ENCODE assay signal across 37 cellular contexts in genomic region chr3:122629763-122630162, GRCh38. TPM values are rescaled to one million over a fixed set of nuclear protein-coding genes. Genes with fewer than 3 reads are reported as not detected.
"Had no signal": no experiment of that assay in that cellular context is flagged by ENCODE, and none has a peak within 500 bp of the region (broad histone marks: within the 10 kb centered on the region; RNA-seq: fewer than 3 reads in every experiment).

No MANE protein-coding gene starts in this region.

- H3K9me3 ChIP-seq: MG63 had no signal

- H3K27me3 ChIP-seq: MG63 had no signal

- H3K36me3 ChIP-seq: MG63 had no signal

- DNase-seq: Karpas-422, Kasumi-1, MG63, MM.1S, MV-4-11, NCI-H1048, NCI-H1092, NCI-H1092 treated with DMSO at 0.1 percent for 48 hours, NCI-H1105, NCI-H1105 treated with DMSO at 0.1 percent for 48 hours, NCI-H1417, NCI-H1417 treated with DMSO at 0.1 percent for 48 hours, NCI-H1436, NCI-H1436 treated with DMSO at 0.1 percent for 48 hours, NCI-H146, NCI-H1694, NCI-H1694 treated with DMSO at 0.1 percent for 48 hours, NCI-H187, NCI-H187 treated with DMSO at 0.1 percent for 48 hours, NCI-H1930, NCI-H2029, NCI-H2029 treated with DMSO at 0.1 percent for 48 hours, NCI-H2081, NCI-H2081 treated with DMSO at 0.1 percent for 48 hours, NCI-H2107, NCI-H2171, NCI-H2171 treated with DMSO at 0.1 percent for 48 hours, NCI-H2227 treated with DMSO at 0.1 percent for 48 hours, NCI-H226, NCI-H345, NCI-H446, NCI-H446 treated with DMSO at 0.1 percent for 48 hours, NCI-H510A, NCI-H510A treated with DMSO at 0.1 percent for 48 hours had no signal

- H3K4me3 ChIP-seq: MG63 had no signal

RNA-seq across cellular contexts. Expression of gene PARP15, which starts 52.3 kb away (rescaled TPM):
- total RNA-seq: LHCN-M2, MCF 10A, NCI-H460 had no signal
